In genomic region chr22:45604239-45604711, GRCh38 we compare ENCODE assay signal across 1 cellular context.
TF ChIP-seq lines count a peak whose summit lies in the region.

No MANE protein-coding gene starts in this region.

TF ChIP-seq in HCT116, 20 proteins besides CTCF, POLR2A, EP300 and RAD21 (continued from another document):
- TF ChIP-seq ZBTB33 (IDR thresholded peaks at IDR 0.05; ENCODE audit: extremely low read depth, insufficient replicate concordance, low read length), result no peak
